In genomic region chr1:156090138-156090821, GRCh38 we compare ENCODE assay signal across 1 cellular context.
TF ChIP-seq lines count a peak whose summit lies in the region.

No MANE protein-coding gene starts in this region.

TF ChIP-seq in IMR-90, 13 proteins besides CTCF, POLR2A, EP300 and RAD21:
- TF ChIP-seq SMC3 (IDR thresholded peaks at IDR 0.05; ENCODE audit: low read depth, low read length) = no peak
- no peak for TF ChIP-seq USF2 (IDR thresholded peaks at IDR 0.05; ENCODE audit: low read depth, low read length)
- no peak for TF ChIP-seq MAFK (IDR thresholded peaks at IDR 0.05; ENCODE audit: low read depth, low read length)
- no peak for TF ChIP-seq MXI1 (IDR thresholded peaks at IDR 0.05; ENCODE audit: borderline replicate concordance, low read depth, low read length)
- no peak for TF ChIP-seq RFX5 (IDR thresholded peaks at IDR 0.05; ENCODE audit: low read depth, low read length)
- TF ChIP-seq MAZ (IDR thresholded peaks at IDR 0.05; ENCODE audit: borderline replicate concordance, low read depth, low read length) = no peak
- no peak for TF ChIP-seq CHD1 (IDR thresholded peaks at IDR 0.05; ENCODE audit: low read depth, low read length)
- no peak for TF ChIP-seq FOS (IDR thresholded peaks at IDR 0.05; ENCODE audit: low read depth, low read length)
- TF ChIP-seq RCOR1 (IDR thresholded peaks at IDR 0.05; ENCODE audit: insufficient replicate concordance, low read length) = no peak
- TF ChIP-seq ELK1 (IDR thresholded peaks at IDR 0.05; ENCODE audit: borderline replicate concordance, low read depth, low read length) = no peak
- TF ChIP-seq NFE2L2 (IDR thresholded peaks at IDR 0.05; ENCODE audit: low read depth, low read length) = no peak
- TF ChIP-seq CEBPB (IDR thresholded peaks at IDR 0.05; ENCODE audit: low read depth, low read length) = no peak
- no peak for TF ChIP-seq BHLHE40 (IDR thresholded peaks at IDR 0.05; ENCODE audit: low read depth, low read length)
TF ChIP-seq in IMR-90: peak in this region for 0.
